ENCODE assay signal across 11 cellular contexts in genomic region chr2:134173338-134174016, GRCh38.
DNase-seq lines count a peak whose midpoint lies in the region; ATAC-seq and TF ChIP-seq lines count a peak whose summit lies in the region.
"Had no signal": no experiment of that assay in that cellular context is flagged by ENCODE, and none has a peak within 500 bp of the region (broad histone marks: within the 10 kb centered on the region; RNA-seq: fewer than 3 reads in every experiment).

No MANE protein-coding gene starts in this region.

- H3K27ac ChIP-seq in DND-41 (ENCODE audit: low read length) (no peak overlapping the region), osteoblast (ENCODE audit: low read depth, low read length) (no peak overlapping the region), A673 (ENCODE audit: low read depth, low read length, poor library complexity, severe bottlenecking) (no peak overlapping the region), testis (no peak overlapping the region), tibial artery (no peak overlapping the region)

- no peaks in the 10 kb centered on the region for H3K36me3 ChIP-seq in DND-41 (ENCODE audit: insufficient read depth, low read length)
- H3K36me3 ChIP-seq in osteoblast (ENCODE audit: insufficient read depth, low read length), result no peaks in the 10 kb centered on the region
- no peaks in the 10 kb centered on the region for H3K36me3 ChIP-seq in A673 (ENCODE audit: insufficient read depth, low read length, poor library complexity, severe bottlenecking)
- no peaks in the 10 kb centered on the region for H3K36me3 ChIP-seq in testis (ENCODE audit: low read depth, missing control alignments)
- no peaks in the 10 kb centered on the region for H3K36me3 ChIP-seq in tibial artery

- no peak overlapping the region for H3K4me3 ChIP-seq in DND-41 (ENCODE audit: low read depth in 1 of 2, low read length in 2 of 2)
- no peak overlapping the region for H3K4me3 ChIP-seq in epithelial cell of esophagus (ENCODE audit: low read length)
- no peak overlapping the region for H3K4me3 ChIP-seq in osteoblast (ENCODE audit: insufficient read depth, low read length)
- no peak overlapping the region for H3K4me3 ChIP-seq in A673 (ENCODE audit: low read depth, low read length, poor library complexity, severe bottlenecking)
- no peak overlapping the region for H3K4me3 ChIP-seq in testis
- no peak overlapping the region for H3K4me3 ChIP-seq in tibial artery

- BruUV-seq in A673 (replicated peaks; lab: Mats Ljungman, UMichigan), result no TSS peak

- CTCF ChIA-PET in A673 (lab: Charles Lee), result no interaction called here

- no peaks in the 10 kb centered on the region for H3K27me3 ChIP-seq in DND-41 (ENCODE audit: insufficient read depth, low read length, poor library complexity)
- no peaks in the 10 kb centered on the region for H3K27me3 ChIP-seq in osteoblast (ENCODE audit: insufficient read depth, low read length)
- H3K27me3 ChIP-seq in A673 (replicated peaks; ENCODE audit: insufficient read depth, low read depth, low read length, poor library complexity), result no peaks in the 10 kb centered on the region
- no peaks in the 10 kb centered on the region for H3K27me3 ChIP-seq in testis
- no peaks in the 10 kb centered on the region for H3K27me3 ChIP-seq in tibial artery

- no peak for TF ChIP-seq CTCF in DND-41 (IDR thresholded peaks at IDR 0.05; ENCODE audit: borderline replicate concordance, extremely low read depth, low read length, poor library complexity, severe bottlenecking)
- TF ChIP-seq CTCF in epithelial cell of esophagus (IDR thresholded peaks at IDR 0.05; ENCODE audit: insufficient read depth, low read depth, low read length, missing control alignments), result no peak
- TF ChIP-seq CTCF in osteoblast (IDR thresholded peaks at IDR 0.05; ENCODE audit: extremely low read depth, low read depth, low read length), result no peak
- TF ChIP-seq CTCF in A673 (conservative IDR thresholded peaks at IDR 0.05; ENCODE audit: low read depth, low read length), result no peak
- TF ChIP-seq CTCF in testis (IDR thresholded peaks at IDR 0.05), result no peak
- no peak for TF ChIP-seq CTCF in tibial artery (IDR thresholded peaks at IDR 0.05)

- H3K4me2 ChIP-seq in DND-41 (ENCODE audit: insufficient read depth, low read length) (no peak overlapping the region), osteoblast (ENCODE audit: insufficient read depth, low read length) (no peak overlapping the region)

- no peak overlapping the region for H2AFZ ChIP-seq in DND-41 (ENCODE audit: low read depth, low read length)
- no peak overlapping the region for H2AFZ ChIP-seq in osteoblast (ENCODE audit: low read length)

- no peaks in the 10 kb centered on the region for H3K9me3 ChIP-seq in DND-41 (ENCODE audit: insufficient read depth, low read length, severe bottlenecking)
- no peaks in the 10 kb centered on the region for H3K9me3 ChIP-seq in osteoblast (ENCODE audit: low read depth, low read length)
- H3K9me3 ChIP-seq in A673 (ENCODE audit: low read depth, low read length, poor library complexity, severe bottlenecking), result no peaks in the 10 kb centered on the region
- no peaks in the 10 kb centered on the region for H3K9me3 ChIP-seq in testis
- no peaks in the 10 kb centered on the region for H3K9me3 ChIP-seq in tibial artery

- H3K4me1 ChIP-seq in DND-41 (ENCODE audit: insufficient read depth, low read length), result no peaks in the 10 kb centered on the region
- H3K4me1 ChIP-seq in osteoblast (ENCODE audit: insufficient read depth, low read length), result peaks cover 10% of the 10 kb centered on the region
- H3K4me1 ChIP-seq in A673 (ENCODE audit: insufficient read depth, low read length, poor library complexity, severe bottlenecking), result no peaks in the 10 kb centered on the region
- no peaks in the 10 kb centered on the region for H3K4me1 ChIP-seq in testis
- H3K4me1 ChIP-seq in tibial artery, result peaks cover 0 to 60% (median 17%) of the 10 kb centered on the region in 4 donors

- H4K20me1 ChIP-seq in DND-41 (ENCODE audit: insufficient read depth, low read length) (peaks cover 55% of the 10 kb centered on the region), osteoblast (ENCODE audit: insufficient read depth, low read length) (peaks cover 15% of the 10 kb centered on the region)

- DNase-seq in DND-41, result no peak
- DNase-seq in NCI-H345 (lab: John Stamatoyannopoulos, UW), result peak; percentile 49
- DNase-seq in epithelial cell of esophagus (ENCODE audit: low read depth), result peak; percentile 92
- peak; percentile 36 for DNase-seq in osteoblast (ENCODE audit: insufficient read length, low spot score, missing footprints)
- no peak for DNase-seq in A673 (ENCODE audit: low spot score)
- no peak for DNase-seq in testis
- DNase-seq in islet precursor cell, result no peak
- no peak for DNase-seq in tibial artery
- DNase-seq: activated effector memory CD4-positive, alpha-beta T cell treated with Interleukin-2 at 50 U/mL for 16 hours; NCI-H2227 treated with DMSO at 0.1 percent for 48 hours had no signal

- POLR2A ChIA-PET in A673 (lab: Charles Lee; ENCODE audit: low non-redundant PET), result no interaction called here

- intact Hi-C loops in A673 (cut with micrococcal nuclease; ENCODE audit: unreplicated experiment), result no loop called here
- intact Hi-C loops in testis (cut with DNase I; ENCODE audit: low total_unique reads), result no loop called here
- intact Hi-C loops in tibial artery (cut with DNase I; ENCODE audit: low total_unique reads), result no loop called here

- no peak for TF ChIP-seq POLR2A in testis (IDR thresholded peaks at IDR 0.05)

- H3K9ac ChIP-seq in DND-41 (ENCODE audit: low read depth, low read length), result no peak overlapping the region

- WGBS in testis, 2 donors, result 78 to 94% methylated on average over 14 of the region's 14 CpGs

- H3K79me2 ChIP-seq in DND-41 (ENCODE audit: insufficient read depth, low read length) (peaks cover 78% of the 10 kb centered on the region), osteoblast (ENCODE audit: insufficient read depth, low read length) (peaks cover 30% of the 10 kb centered on the region)

- ATAC-seq in DND-41 (ENCODE audit: insufficient read depth, low read depth), result 0 out of 3 replicates have a peak, but pooled peaks have one; percentile 35
- ATAC-seq: sciatic nerve had no signal

Comparison
In these comparisons a context has a peak if more than half of its experiments do, and no peak if none do; other contexts are left out.
1. DNase-seq: peak in NCI-H345 (single experiment), epithelial cell of esophagus (single experiment) and osteoblast (single experiment); none in DND-41 (single experiment), A673 (single experiment), testis (single experiment), islet precursor cell (single experiment) and tibial artery (0 of 2).